8 cellular contexts compared by ENCODE assay signal in genomic region chr13:75687145-75687763, GRCh38. TPM values are rescaled to one million over a fixed set of nuclear protein-coding genes. Genes with fewer than 3 reads are reported as not detected.
DNase-seq lines count a peak whose midpoint lies in the region; ATAC-seq and TF ChIP-seq lines count a peak whose summit lies in the region.

No MANE protein-coding gene starts in this region.

- no peaks in the 10 kb centered on the region for H3K36me3 ChIP-seq in spleen

- TF ChIP-seq CTCF in epithelial cell of proximal tubule (conservative IDR thresholded peaks at IDR 0.05; ENCODE audit: low read depth, low read length) = peak; percentile 70
- TF ChIP-seq CTCF in spleen (IDR thresholded peaks at IDR 0.05 in 8 of 11, conservative IDR thresholded peaks at IDR 0.05 in 3 of 11) = peak in 1 of 11 experiments; percentile 40

- H3K4me3 ChIP-seq in epithelial cell of proximal tubule (ENCODE audit: low read depth, low read length) = no peak overlapping the region
- H3K4me3 ChIP-seq in spleen = no peak overlapping the region

- no peaks in the 10 kb centered on the region for H3K27me3 ChIP-seq in spleen (replicated peaks in 1 of 7)

- H3K27ac ChIP-seq in spleen = no peak overlapping the region

- intact Hi-C loops in sciatic nerve (cut with DNase I) = no loop called here
- intact Hi-C loops in spleen (cut with DNase I; ENCODE audit: low total_unique reads) = no loop called here

- TF ChIP-seq POLR2A in spleen (IDR thresholded peaks at IDR 0.05) = no peak

- peak; percentile 46 for ATAC-seq in GM19351 (IDR thresholded peaks at IDR 0.05; ENCODE audit: unreplicated experiment)
- ATAC-seq in sciatic nerve = peak; percentile 75
- no peak for ATAC-seq in GM19328 (IDR thresholded peaks at IDR 0.05; ENCODE audit: unreplicated experiment)
- ATAC-seq in GM21367 (IDR thresholded peaks at IDR 0.05; ENCODE audit: unreplicated experiment) = no peak

- DNase-seq in NCI-H82 (lab: John Stamatoyannopoulos, UW) (peak; percentile 61), epithelial cell of proximal tubule (ENCODE audit: low read depth) (no peak), sciatic nerve (ENCODE audit: low spot score) (no peak), hepatic stellate cell (ENCODE audit: low spot score) (no peak), spleen (no peak)

- H3K4me1 ChIP-seq in spleen = no peaks in the 10 kb centered on the region

- H3K9me3 ChIP-seq in spleen = no peaks in the 10 kb centered on the region

RNA-seq across cellular contexts. Expression of gene LMO7, which starts 51.1 kb away (rescaled TPM):
- total RNA-seq in epithelial cell of proximal tubule (36.0 and 46.9 TPM in 2 replicates), sciatic nerve (249 TPM), spleen (10 to 100 TPM in 3 of 7 donors, 1 to 10 TPM in 4; 6.5 to 15.5 (median 9.0) TPM)
- 1 to 10 TPM; 2.2 to 5.4 (median 2.3) TPM for polyA plus RNA-seq in spleen

Comparison
In these comparisons a context has a peak if more than half of its experiments do, and no peak if none do; other contexts are left out.
1. ATAC-seq: peak in GM19351 (single experiment) and sciatic nerve (single experiment); none in GM19328 (single experiment) and GM21367 (single experiment).